2 cellular contexts compared by ENCODE assay signal in genomic region chr12:113286712-113287111, GRCh38.
TF ChIP-seq lines count a peak whose summit lies in the region.

No MANE protein-coding gene starts in this region.

TF ChIP-seq in GM23338, 12 proteins besides CTCF, POLR2A, EP300 and RAD21:
- TF ChIP-seq NANOG (IDR thresholded peaks at IDR 0.05; ENCODE audit: borderline replicate concordance) (no peak), ZNF462 (CRISPR knock-in tag; IDR thresholded peaks at IDR 0.05) (no peak), CREB1 (CRISPR knock-in tag; IDR thresholded peaks at IDR 0.05; ENCODE audit: low read depth) (no peak), POLR2AphosphoS5 (IDR thresholded peaks at IDR 0.05; ENCODE audit: low read depth) (no peak), ZNF114 (CRISPR knock-in tag; IDR thresholded peaks at IDR 0.05) (no peak), EZH2 (IDR thresholded peaks at IDR 0.05; ENCODE audit: low read depth, unreplicated experiment) (no peak), STAT1 (IDR thresholded peaks at IDR 0.05; ENCODE audit: unreplicated experiment) (no peak), JUNB (IDR thresholded peaks at IDR 0.05; ENCODE audit: unreplicated experiment) (no peak), REST (IDR thresholded peaks at IDR 0.05; ENCODE audit: unreplicated experiment) (no peak), ETS1 (IDR thresholded peaks at IDR 0.05) (no peak), EZH2phosphoT487 (IDR thresholded peaks at IDR 0.05; ENCODE audit: unreplicated experiment) (no peak), ZNF331 (CRISPR knock-in tag; IDR thresholded peaks at IDR 0.05; ENCODE audit: low read depth) (no peak)

TF ChIP-seq in GM12878, 131 proteins besides CTCF, POLR2A, EP300 and RAD21:
- TF ChIP-seq CBX3 (IDR thresholded peaks at IDR 0.05; ENCODE audit: borderline replicate concordance, low read depth), result no peak
- no peak for TF ChIP-seq NKRF (conservative IDR thresholded peaks at IDR 0.05)
- no peak for TF ChIP-seq PRDM15 (CRISPR knock-in tag; IDR thresholded peaks at IDR 0.05)
- no peak for TF ChIP-seq RCOR1 (conservative IDR thresholded peaks at IDR 0.05; ENCODE audit: low read depth, low read length)
- TF ChIP-seq SUPT20H (IDR thresholded peaks at IDR 0.05; ENCODE audit: borderline replicate concordance, control insufficient read depth, low read depth, low read length), result no peak
- no peak for TF ChIP-seq NR2F1 (conservative IDR thresholded peaks at IDR 0.05)
